15 cellular contexts compared by ENCODE assay signal in the genomic region with DNA sequence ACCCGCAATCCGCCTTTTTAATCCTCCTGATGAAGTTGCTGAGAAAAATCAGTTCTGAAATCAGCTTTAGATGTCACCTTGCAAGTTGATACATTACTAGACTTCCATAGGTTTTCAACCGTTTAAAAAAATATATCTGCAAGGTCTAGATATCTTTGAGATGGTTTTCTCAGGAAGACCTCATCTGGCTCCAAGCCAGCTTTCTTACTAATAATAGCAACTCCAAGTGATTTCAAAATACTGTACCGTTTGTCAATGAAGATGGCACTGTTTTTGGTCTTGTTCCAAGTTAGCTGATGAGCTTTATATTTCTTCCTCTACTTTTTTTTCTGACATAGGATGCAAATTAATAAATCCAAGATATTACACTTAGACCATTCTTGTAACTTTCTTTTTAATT. TPM values are rescaled to one million over a fixed set of nuclear protein-coding genes. Genes with fewer than 3 reads are reported as not detected.
DNase-seq lines count a peak whose midpoint lies in the region; ATAC-seq, FAIRE-seq and TF ChIP-seq lines count a peak whose summit lies in the region.
"Had no signal": no experiment of that assay in that cellular context is flagged by ENCODE, and none has a peak within 500 bp of the region (broad histone marks: within the 10 kb centered on the region; RNA-seq: fewer than 3 reads in every experiment).

No MANE protein-coding gene starts in this region.

- intact Hi-C loops in cardiac septum (cut with DNase I), result no loop called here
- intact Hi-C loops in stomach (cut with DNase I; ENCODE audit: low total_unique reads), result no loop called here

- H3K4me2 ChIP-seq in A549, result peak overlapping the region; percentile 62

- TF ChIP-seq POLR2A in A549 (IDR thresholded peaks at IDR 0.05; ENCODE audit: low read length) (no peak), stomach (IDR thresholded peaks at IDR 0.05) (no peak)

- H3K79me2 ChIP-seq in ACC112 (ENCODE audit: control insufficient read depth, insufficient read depth, low read length, unreplicated experiment), result peaks cover 47% of the 10 kb centered on the region

- ATAC-seq in A549 (no peak), HG03159 (IDR thresholded peaks at IDR 0.05; ENCODE audit: unreplicated experiment) (no peak)

- H3K9me3 ChIP-seq in A549 (no peaks in the 10 kb centered on the region), stomach (no peaks in the 10 kb centered on the region)
- H3K9me3 ChIP-seq: Peyer's patch had no signal

- no peak for TF ChIP-seq EP300 in A549 (IDR thresholded peaks at IDR 0.05)
- TF ChIP-seq EP300 in stomach (IDR thresholded peaks at IDR 0.05), result no peak

- no peak for TF ChIP-seq CTCF in A549 (IDR thresholded peaks at IDR 0.05)
- no peak for TF ChIP-seq CTCF in cardiac fibroblast (IDR thresholded peaks at IDR 0.05; ENCODE audit: low read depth, low read length)
- TF ChIP-seq CTCF in stomach (IDR thresholded peaks at IDR 0.05), result no peak

- H3K27me3 ChIP-seq in ACC112 (ENCODE audit: insufficient read depth, low read length), result no peaks in the 10 kb centered on the region
- H3K27me3 ChIP-seq in stomach, result no peaks in the 10 kb centered on the region
- H3K27me3 ChIP-seq: Peyer's patch had no signal

- DNase-seq in A549 (ENCODE audit: low read depth in 1 of 2, low spot score in 1 of 2) (peak in 1 of 2 experiments; percentile 26), OCI-M1 (lab: John Stamatoyannopoulos, UW) (peak; percentile 33), cardiac fibroblast (ENCODE audit: low read depth in 2 of 2) (peak; percentile 25 to 45), cardiac septum (ENCODE audit: low spot score) (no peak), stomach (no peak)
- DNase-seq: hypothalamus; kidney glomerular epithelial cell; NCI-H1105; Peyer's patch; stimulated activated naive CD4-positive, alpha-beta T cell; trophoblast cell; WERI-Rb-1 had no signal

- FAIRE-seq in A549 (lab: Jason Lieb, UNC), result no peak

- no peak for TF ChIP-seq RAD21 in A549 (conservative IDR thresholded peaks at IDR 0.05 in 1 of 2, IDR thresholded peaks at IDR 0.05 in 1 of 2)

- H3K4me1 ChIP-seq in A549 (peaks cover 40% of the 10 kb centered on the region), ACC112 (ENCODE audit: control insufficient read depth, insufficient read depth, low read length, unreplicated experiment) (peaks cover 31% of the 10 kb centered on the region), stomach (peaks cover 0 to 6% (median 0%) of the 10 kb centered on the region in 4 donors)
- H3K4me1 ChIP-seq: Peyer's patch had no signal

- H3K36me3 ChIP-seq in ACC112 (ENCODE audit: insufficient read depth, low read length) (no peaks in the 10 kb centered on the region), stomach (no peaks in the 10 kb centered on the region)
- H3K36me3 ChIP-seq: HAP-1, Peyer's patch, WERI-Rb-1 had no signal

- WGBS in A549 (ENCODE audit: missing lambda C conversion rate), result 69% methylated on average over 4 of the region's 4 CpGs
- 81 to 88% (median 82%) methylated on average over 4 of the region's 4 CpGs for WGBS in stomach, 5 donors

- POLR2A ChIA-PET in A549 (lab: Yijun Ruan, JAX), result no interaction called here

- no peak overlapping the region for H2AFZ ChIP-seq in ACC112 (ENCODE audit: low read length, unreplicated experiment)

- CTCF ChIA-PET in A549 (lab: Yijun Ruan, JAX), result no interaction called here

- H3K4me3 ChIP-seq in A549 (no peak overlapping the region), ACC112 (ENCODE audit: low read depth, low read length) (no peak overlapping the region), cardiac fibroblast (replicated peaks in 1 of 2; ENCODE audit: low read depth in 2 of 2, low read length in 2 of 2) (no peak overlapping the region), stomach (no peak overlapping the region)
- H3K4me3 ChIP-seq: HAP-1, Peyer's patch had no signal

- peak overlapping the region; percentile 46 to 65 for H3K27ac ChIP-seq in A549
- peak overlapping the region; percentile 55; the same call in 1 of the 2 replicates for H3K27ac ChIP-seq in ACC112 (ENCODE audit: low read depth, low read length)
- H3K27ac ChIP-seq in stomach, result no peak overlapping the region
- H3K27ac ChIP-seq: Peyer's patch, WERI-Rb-1 had no signal

TF ChIP-seq in A549, 52 proteins besides CTCF, POLR2A, EP300 and RAD21:
- TF ChIP-seq EHMT2 (IDR thresholded peaks at IDR 0.05; ENCODE audit: low read depth) (no peak), HES2 (IDR thresholded peaks at IDR 0.05) (no peak), CEBPB (IDR thresholded peaks at IDR 0.05) (0 out of 4 replicates have a peak, but pooled peaks of 1 of the 2 experiments have one; percentile 12), HOXB13 (CRISPR knock-in tag; IDR thresholded peaks at IDR 0.05; ENCODE audit: low read depth) (no peak)

RNA-seq across cellular contexts. Expression of gene LRRC8C, which starts 40.3 kb away (rescaled TPM):
- 14.7 and 15.9 TPM in 2 replicates for polyA plus RNA-seq in A549 (2011; rRNA removed)
- 4.0 and 4.8 TPM in 2 replicates for polyA plus RNA-seq in A549 (2012; cell fraction: cytosol; rRNA removed)
- 2.8 and 3.6 TPM in 2 replicates for polyA plus RNA-seq in A549 (2012; cell fraction: nucleus; rRNA removed)
- 5.6 to 6.6 TPM (median 6.3 TPM) in 3 replicates for polyA plus RNA-seq in A549 (2017; fragmentation: RNase III; extraction: RNeasy Plus Mini Kit Qiagen cat#74134 plus additional on column Dnase treatment)
- polyA minus RNA-seq in A549 (2011; rRNA and poly(A)+ RNA removed), result 10.0 and 10.4 TPM in 2 replicates
- 8.3 TPM for total RNA-seq in cardiac septum
- 10 to 100 TPM in 2 of 5 donors, 1 to 10 TPM in 1, under 1 TPM in 2; 0.45 to 14.8 (median 4.5) TPM for total RNA-seq in stomach
- polyA plus RNA-seq in stomach, result 1 to 10 TPM in 2 of 3 donors, under 1 TPM in 1; 1.00 to 1.5 (median 1.2) TPM

Comparison
In these comparisons a context has a peak if more than half of its experiments do, and no peak if none do; other contexts are left out.
1. DNase-seq: peak in OCI-M1 (single experiment) and cardiac fibroblast (2 of 2); none in cardiac septum (single experiment) and stomach (single experiment).
2. H3K27ac ChIP-seq: peak in A549 (2 of 2) and ACC112 (single experiment); none in stomach (0 of 5).